ENCODE assay signal across 8 cellular contexts in the genomic region with DNA sequence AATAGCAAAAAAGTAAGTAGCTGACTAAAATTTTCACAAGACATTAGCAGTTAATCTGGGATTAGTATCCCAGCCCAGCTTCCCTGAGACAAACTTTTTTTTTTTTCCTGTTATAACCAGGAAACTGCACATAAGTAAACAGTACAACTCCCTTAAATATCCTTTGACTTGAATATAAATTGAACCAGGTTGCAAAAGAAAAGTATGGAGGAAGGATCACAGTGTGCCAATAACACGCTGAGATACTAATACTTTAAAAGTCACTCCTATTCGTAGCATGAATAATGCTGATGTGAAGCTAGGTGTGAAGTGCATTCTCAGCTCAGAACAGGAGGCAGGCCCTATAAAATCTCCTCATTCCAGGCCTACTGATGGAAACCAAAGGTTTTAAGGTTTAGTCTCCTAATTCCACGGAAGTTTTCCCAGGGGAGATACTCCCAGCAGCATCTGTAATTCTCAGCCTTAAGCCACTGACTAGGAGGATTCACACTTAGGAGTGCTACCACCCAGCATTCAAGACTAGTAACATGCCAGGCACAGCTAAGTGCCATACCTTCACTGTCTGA. TPM values are rescaled to one million over a fixed set of nuclear protein-coding genes. Genes with fewer than 3 reads are reported as not detected.
DNase-seq lines count a peak whose midpoint lies in the region; ATAC-seq, FAIRE-seq and TF ChIP-seq lines count a peak whose summit lies in the region.
"Not testable (repeated sequence)": the region's sequence is repeated elsewhere in the genome, so short reads cannot be mapped to it uniquely, and the experiment has no call there.

No MANE protein-coding gene starts in this region.

- intact Hi-C loops in A673 (cut with micrococcal nuclease; ENCODE audit: unreplicated experiment); colonic mucosa (cut with DNase I); left lung (cut with DNase I); mucosa of descending colon (cut with DNase I, micrococcal nuclease); upper lobe of right lung (cut with DNase I): not testable (repeated sequence)

- H3K36me3 ChIP-seq in A673 (ENCODE audit: insufficient read depth, low read length, poor library complexity, severe bottlenecking), result peaks cover 13% of the 10 kb centered on the region
- H3K36me3 ChIP-seq in colonic mucosa; mucosa of descending colon (ENCODE audit: low read depth): not testable (repeated sequence)
- H3K36me3 ChIP-seq in left lung, result peaks cover 0 to 56% of the 10 kb centered on the region in 2 donors
- H3K36me3 ChIP-seq in upper lobe of right lung, result peaks cover 40% of the 10 kb centered on the region

- DNase-seq in A673 (ENCODE audit: low spot score); colonic mucosa; left lung; mucosa of descending colon; upper lobe of right lung: not testable (repeated sequence)
- DNase-seq in D721Med (ENCODE audit: insufficient read length, low spot score) (peak; percentile 29), NCI-H82 (lab: John Stamatoyannopoulos, UW) (peak; percentile 67)

- ATAC-seq in esophagus mucosa (peak; percentile 76), left lung (peak; percentile 10), mucosa of descending colon (peak; percentile 91), upper lobe of right lung (peak; percentile 51)

- H3K27ac ChIP-seq in A673 (ENCODE audit: low read depth, low read length, poor library complexity, severe bottlenecking); left lung; upper lobe of right lung: not testable (repeated sequence)
- H3K27ac ChIP-seq in colonic mucosa, result peak overlapping the region; percentile 69

- CTCF ChIA-PET in A673 (lab: Charles Lee), result not testable (repeated sequence)

- not testable (repeated sequence) for TF ChIP-seq CTCF in A673 (conservative IDR thresholded peaks at IDR 0.05; ENCODE audit: low read depth, low read length); D721Med (IDR thresholded peaks at IDR 0.05; ENCODE audit: insufficient read depth, missing control alignments); colonic mucosa (IDR thresholded peaks at IDR 0.05); left lung (IDR thresholded peaks at IDR 0.05); mucosa of descending colon (IDR thresholded peaks at IDR 0.05); upper lobe of right lung (IDR thresholded peaks at IDR 0.05)

- H3K4me3 ChIP-seq in A673 (ENCODE audit: low read depth, low read length, poor library complexity, severe bottlenecking); colonic mucosa; left lung; mucosa of descending colon; upper lobe of right lung: not testable (repeated sequence)

- not testable (repeated sequence) for FAIRE-seq in D721Med (lab: Jason Lieb, UNC)

- H3K9me3 ChIP-seq in A673 (ENCODE audit: low read depth, low read length, poor library complexity, severe bottlenecking); colonic mucosa; left lung; mucosa of descending colon; upper lobe of right lung: not testable (repeated sequence)

- peak overlapping the region in 1 of 2 donors; percentile 26 for H3K9ac ChIP-seq in colonic mucosa (ENCODE audit: low read depth in 2 of 2, low read length in 2 of 2)

- BruUV-seq in A673 (replicated peaks; lab: Mats Ljungman, UMichigan), result TSS peak; percentile 9

- POLR2A ChIA-PET in A673 (lab: Charles Lee; ENCODE audit: low non-redundant PET), result not testable (repeated sequence)

- not testable (repeated sequence) for H3K4me1 ChIP-seq in A673 (ENCODE audit: insufficient read depth, low read length, poor library complexity, severe bottlenecking); colonic mucosa; left lung; upper lobe of right lung
- peaks cover 11% of the 10 kb centered on the region for H3K4me1 ChIP-seq in mucosa of descending colon (ENCODE audit: low read depth)

- not testable (repeated sequence) for H3K27me3 ChIP-seq in A673 (replicated peaks; ENCODE audit: insufficient read depth, low read depth, low read length, poor library complexity); colonic mucosa; left lung; upper lobe of right lung

RNA-seq across cellular contexts. Expression of a gene that starts 25.0 kb away (rescaled TPM):
- total RNA-seq in A673 (2021) (101 and 103 TPM in 2 replicates), colonic mucosa (100 to 1,000 TPM; 253 to 267 TPM), esophagus mucosa (54.5 TPM), left lung (100 to 1,000 TPM; 103 to 111 TPM), mucosa of descending colon (100 to 1,000 TPM; 161 to 258 (median 233) TPM), upper lobe of right lung (100 TPM)

RNA-seq across cellular contexts. Expression of a gene that starts 56.0 kb away (rescaled TPM):
- total RNA-seq in A673 (2021) (55.5 and 59.7 TPM in 2 replicates), colonic mucosa (10 to 100 TPM; 24.2 to 28.4 TPM), esophagus mucosa (23.9 TPM), left lung (10 to 100 TPM; 33.6 to 38.1 TPM), mucosa of descending colon (10 to 100 TPM; 28.0 to 45.3 (median 39.8) TPM), upper lobe of right lung (38.4 TPM)

Comparison
In these comparisons a context has a peak if more than half of its experiments do, and no peak if none do; other contexts are left out.
1. ATAC-seq: peak in every context shown above with its lines; median percentile 91 in mucosa of descending colon; 76 in esophagus mucosa; 51 in upper lobe of right lung; 10 in left lung.